In the genomic region with DNA sequence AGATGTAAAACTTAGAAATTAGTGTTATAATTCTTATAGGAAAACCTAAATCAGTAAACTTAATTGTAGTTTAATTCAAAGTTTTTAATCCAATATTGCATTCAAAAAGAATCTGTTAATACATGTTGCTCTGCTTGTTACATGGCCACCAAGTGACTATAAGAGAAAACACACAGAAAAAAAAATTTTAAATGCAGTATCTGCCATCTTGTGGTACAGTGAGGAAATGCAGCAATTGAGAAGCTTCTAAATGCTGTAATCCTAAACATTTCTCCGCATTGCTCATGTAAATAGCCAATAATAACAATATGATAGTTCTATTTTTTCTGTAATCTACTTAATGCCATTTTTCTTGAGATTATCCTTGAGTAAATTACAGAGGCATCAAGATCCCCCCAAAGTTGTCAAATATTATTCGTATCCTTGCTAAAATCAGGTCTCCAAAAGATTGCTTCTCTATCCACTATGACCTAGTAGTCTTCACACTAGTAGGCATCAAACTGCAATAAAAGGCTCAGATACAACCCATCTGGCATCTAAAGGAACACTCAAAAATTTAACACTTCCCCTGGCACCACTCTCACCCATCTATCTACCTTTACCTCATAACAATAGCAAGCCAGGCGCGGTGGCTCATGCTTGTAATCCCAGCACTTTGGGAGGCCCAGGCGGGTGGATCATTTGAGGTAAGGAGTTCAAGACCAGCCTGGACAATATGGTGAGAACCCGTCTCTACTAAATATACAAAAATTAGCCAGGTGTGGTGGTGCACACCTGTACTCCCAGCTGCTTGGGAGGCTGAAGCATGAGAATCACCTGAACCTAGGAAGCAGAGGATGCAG, we compare ENCODE assay signal across 8 cellular contexts. TPM values are rescaled to one million over a fixed set of nuclear protein-coding genes. Genes with fewer than 3 reads are reported as not detected.
DNase-seq lines count a peak whose midpoint lies in the region; ATAC-seq and TF ChIP-seq lines count a peak whose summit lies in the region.

No MANE protein-coding gene starts in this region.

- DNase-seq in DND-41 (peak; percentile 16), NCI-H446 (lab: John Stamatoyannopoulos, UW) (peak; percentile 14 to 60), astrocyte of the hippocampus (ENCODE audit: low read depth, low spot score) (peak; percentile 75), iPS-NIHi7 (ENCODE audit: extremely low spot score) (peak; percentile 33), stromal cell of bone marrow (ENCODE audit: low read depth) (peak; percentile 40)
- no peak for DNase-seq in activated T-helper 1 cell treated with anti-CD3 and anti-CD28 coated beads, Interleukin-12 subunit alpha, Interleukin-12 subunit beta, Interleukin-2, Interleukin-4 antibody, amounts not matched to agents 30 ng/mL and 10 ng/mL and 1 ng/mL, durations not matched to agents 14 hours and 24 hours and 36 hours (ENCODE audit: low spot score)

- peaks cover 69% of the 10 kb centered on the region for H3K36me3 ChIP-seq in DND-41 (ENCODE audit: insufficient read depth, low read length)

- H3K27ac Mint-ChIP-seq in activated T-helper 1 cell treated with anti-CD3 and anti-CD28 coated beads, Interleukin-12 subunit alpha, Interleukin-12 subunit beta, Interleukin-2, Interleukin-4 antibody, amounts not matched to agents 30 ng/mL and 10 ng/mL and 1 ng/mL, durations not matched to agents 14 hours and 24 hours and 36 hours: no peak overlapping the region

- intact Hi-C loops in activated T-helper 1 cell treated with anti-CD3 and anti-CD28 coated beads, Interleukin-12 subunit alpha, Interleukin-12 subunit beta, Interleukin-2, Interleukin-4 antibody, amounts not matched to agents 30 ng/mL and 10 ng/mL and 1 ng/mL, durations not matched to agents 14 hours and 24 hours and 36 hours (cut with micrococcal nuclease): no loop called here

- no peak overlapping the region for H2AFZ ChIP-seq in DND-41 (ENCODE audit: low read depth, low read length)

- H3K27me3 Mint-ChIP-seq in activated T-helper 1 cell treated with anti-CD3 and anti-CD28 coated beads, Interleukin-12 subunit alpha, Interleukin-12 subunit beta, Interleukin-2, Interleukin-4 antibody, amounts not matched to agents 30 ng/mL and 10 ng/mL and 1 ng/mL, durations not matched to agents 14 hours and 24 hours and 36 hours (ENCODE audit: insufficient read depth): no peaks in the 10 kb centered on the region

- no peaks in the 10 kb centered on the region for H3K4me1 ChIP-seq in DND-41 (ENCODE audit: insufficient read depth, low read length)

- no peak overlapping the region for H3K27ac ChIP-seq in DND-41 (ENCODE audit: low read length)

- no peaks in the 10 kb centered on the region for H3K9me3 Mint-ChIP-seq in activated T-helper 1 cell treated with anti-CD3 and anti-CD28 coated beads, Interleukin-12 subunit alpha, Interleukin-12 subunit beta, Interleukin-2, Interleukin-4 antibody, amounts not matched to agents 30 ng/mL and 10 ng/mL and 1 ng/mL, durations not matched to agents 14 hours and 24 hours and 36 hours

- H3K4me1 Mint-ChIP-seq in activated T-helper 1 cell treated with anti-CD3 and anti-CD28 coated beads, Interleukin-12 subunit alpha, Interleukin-12 subunit beta, Interleukin-2, Interleukin-4 antibody, amounts not matched to agents 30 ng/mL and 10 ng/mL and 1 ng/mL, durations not matched to agents 14 hours and 24 hours and 36 hours (ENCODE audit: low read depth): no peaks in the 10 kb centered on the region

- H3K4me3 Mint-ChIP-seq in activated T-helper 1 cell treated with anti-CD3 and anti-CD28 coated beads, Interleukin-12 subunit alpha, Interleukin-12 subunit beta, Interleukin-2, Interleukin-4 antibody, amounts not matched to agents 30 ng/mL and 10 ng/mL and 1 ng/mL, durations not matched to agents 14 hours and 24 hours and 36 hours: no peak overlapping the region

- H3K4me3 ChIP-seq in DND-41 (ENCODE audit: low read depth in 1 of 2, low read length in 2 of 2): no peak overlapping the region

- H3K9me3 ChIP-seq in DND-41 (ENCODE audit: insufficient read depth, low read length, severe bottlenecking): peaks cover 3% of the 10 kb centered on the region

- no peaks in the 10 kb centered on the region for H3K27me3 ChIP-seq in DND-41 (ENCODE audit: insufficient read depth, low read length, poor library complexity)

- peaks cover 21% of the 10 kb centered on the region for H3K36me3 Mint-ChIP-seq in activated T-helper 1 cell treated with anti-CD3 and anti-CD28 coated beads, Interleukin-12 subunit alpha, Interleukin-12 subunit beta, Interleukin-2, Interleukin-4 antibody, amounts not matched to agents 30 ng/mL and 10 ng/mL and 1 ng/mL, durations not matched to agents 14 hours and 24 hours and 36 hours (ENCODE audit: low read depth)

- TF ChIP-seq CTCF in DND-41 (IDR thresholded peaks at IDR 0.05; ENCODE audit: borderline replicate concordance, extremely low read depth, low read length, poor library complexity, severe bottlenecking): peak; percentile 79

- ATAC-seq in DND-41 (ENCODE audit: insufficient read depth, low read depth) (peak; percentile 80), GM19468 (IDR thresholded peaks at IDR 0.05; ENCODE audit: extremely low read depth, unreplicated experiment) (peak; percentile 91), HG03457 (IDR thresholded peaks at IDR 0.05; ENCODE audit: unreplicated experiment) (peak; percentile 75)

- H3K4me2 ChIP-seq in DND-41 (ENCODE audit: insufficient read depth, low read length): no peak overlapping the region

- H3K79me2 ChIP-seq in DND-41 (ENCODE audit: insufficient read depth, low read length): no peaks in the 10 kb centered on the region

- no peaks in the 10 kb centered on the region for H4K20me1 ChIP-seq in DND-41 (ENCODE audit: insufficient read depth, low read length)

- H3K9ac ChIP-seq in DND-41 (ENCODE audit: low read depth, low read length): no peak overlapping the region

RNA-seq across cellular contexts. Expression of a gene that starts 34.6 kb away (rescaled TPM):
- total RNA-seq in activated T-helper 1 cell treated with anti-CD3 and anti-CD28 coated beads, Interleukin-12 subunit alpha, Interleukin-12 subunit beta, Interleukin-2, Interleukin-4 antibody, amounts not matched to agents 30 ng/mL and 10 ng/mL and 1 ng/mL, durations not matched to agents 14 hours and 24 hours and 36 hours: 125 and 128 TPM in 2 replicates
